11 cellular contexts compared by ENCODE assay signal in genomic region chr3:149815318-149815717, GRCh38. TPM values are rescaled to one million over a fixed set of nuclear protein-coding genes. Genes with fewer than 3 reads are reported as not detected.
A peak's percentile ranks its signal among the peaks of the same experiment; 100 is the strongest.
DNase-seq lines count a peak whose midpoint lies in the region; ATAC-seq and TF ChIP-seq lines count a peak whose summit lies in the region.
"Had no signal": no experiment of that assay in that cellular context is flagged by ENCODE, and none has a peak within 500 bp of the region (broad histone marks: within the 10 kb centered on the region; RNA-seq: fewer than 3 reads in every experiment).

No MANE protein-coding gene starts in this region.

- no peaks in the 10 kb centered on the region for H3K27me3 ChIP-seq in thoracic aorta (replicated peaks; ENCODE audit: insufficient read depth)

- DNase-seq in activated T-cell treated with anti-CD3 and anti-CD28 coated beads, Interleukin-2, amount 50 U/mL, for 24 hours: no peak
- DNase-seq in activated T-cell treated with anti-CD3 and anti-CD28 coated beads, Interleukin-2, amount 50 U/mL, for 1 hour: no peak
- DNase-seq in T-helper 17 cell: no peak
- DNase-seq in immature natural killer cell: no peak
- DNase-seq in thoracic aorta (ENCODE audit: low spot score): no peak
- no peak for DNase-seq in activated CD4-positive, CD25-positive, alpha-beta regulatory T cell treated with anti-CD3 and anti-CD28 coated beads, Interleukin-2, amount 50 U/mL, for 72 hours
- DNase-seq: activated naive CD4-positive, alpha-beta T cell treated with anti-CD3 and anti-CD28 coated beads, Interleukin-2, amount 10 ng/mL, durations not matched to agents 7 days and 5 days; NCI-H774; stimulated activated CD4-positive, alpha-beta T cell treated with anti-CD3 and anti-CD28 coated beads, Interleukin-4, amount 100 ng/mL, for 24 hours had no signal

- peaks cover 34% of the 10 kb centered on the region for H3K36me3 Mint-ChIP-seq in activated T-cell treated with anti-CD3 and anti-CD28 coated beads, Interleukin-2, amount 50 U/mL, for 24 hours (ENCODE audit: low read depth)
- no peaks in the 10 kb centered on the region for H3K36me3 Mint-ChIP-seq in T-helper 17 cell (ENCODE audit: low read depth)
- H3K36me3 Mint-ChIP-seq in immature natural killer cell: no peaks in the 10 kb centered on the region

- peaks cover 67% of the 10 kb centered on the region for H3K4me1 Mint-ChIP-seq in activated T-cell treated with anti-CD3 and anti-CD28 coated beads, Interleukin-2, amount 50 U/mL, for 24 hours (ENCODE audit: low read depth)
- H3K4me1 Mint-ChIP-seq in T-helper 17 cell: peaks cover 57% of the 10 kb centered on the region
- peaks cover 62 to 85% of the 10 kb centered on the region in 2 donors for H3K4me1 Mint-ChIP-seq in immature natural killer cell

- peaks cover 20 to 41% of the 10 kb centered on the region in 2 donors for H3K4me1 ChIP-seq in thoracic aorta (ENCODE audit: control insufficient read depth in 1 of 2, low read depth in 2 of 2)

- H3K27me3 Mint-ChIP-seq in activated T-cell treated with anti-CD3 and anti-CD28 coated beads, Interleukin-2, amount 50 U/mL, for 24 hours: no peaks in the 10 kb centered on the region
- H3K27me3 Mint-ChIP-seq in T-helper 17 cell (no peaks in the 10 kb centered on the region), immature natural killer cell (ENCODE audit: low read depth in 3 of 3) (peaks cover 0 to 4% (median 4%) of the 10 kb centered on the region in 3 donors)

- peak overlapping the region; percentile 96 for H3K4me3 Mint-ChIP-seq in activated T-cell treated with anti-CD3 and anti-CD28 coated beads, Interleukin-2, amount 50 U/mL, for 24 hours
- H3K4me3 Mint-ChIP-seq in T-helper 17 cell (peak overlapping the region; percentile 39), immature natural killer cell (peak overlapping the region; percentile 97 to 100 (median 99))

- ATAC-seq in T-helper 17 cell: no peak
- ATAC-seq in thoracic aorta (ENCODE audit: insufficient number of reproducible peaks, low FRiP score, low read depth): no peak
- no peak for ATAC-seq in HG03045 (IDR thresholded peaks at IDR 0.05; ENCODE audit: unreplicated experiment)
- no peak for ATAC-seq in HG03520 (IDR thresholded peaks at IDR 0.05; ENCODE audit: unreplicated experiment)

- H3K9me3 Mint-ChIP-seq in activated T-cell treated with anti-CD3 and anti-CD28 coated beads, Interleukin-2, amount 50 U/mL, for 24 hours: no peaks in the 10 kb centered on the region
- no peaks in the 10 kb centered on the region for H3K9me3 Mint-ChIP-seq in immature natural killer cell
- H3K9me3 Mint-ChIP-seq: activated naive CD4-positive, alpha-beta T cell treated with anti-CD3 and anti-CD28 coated beads, Interleukin-2, amount 10 ng/mL, durations not matched to agents 7 days and 5 days had no signal

- peak overlapping the region in 1 of 2 donors; percentile 95 for H3K27ac ChIP-seq in thoracic aorta

- no peaks in the 10 kb centered on the region for H3K9me3 ChIP-seq in T-helper 17 cell (ENCODE audit: control insufficient read depth, low read length, poor library complexity, severe bottlenecking)
- no peaks in the 10 kb centered on the region for H3K9me3 ChIP-seq in thoracic aorta

- no peak for TF ChIP-seq CTCF in thoracic aorta (IDR thresholded peaks at IDR 0.05)

- peak overlapping the region; percentile 83 for H3K4me3 ChIP-seq in thoracic aorta

- no peaks in the 10 kb centered on the region for H3K36me3 ChIP-seq in thoracic aorta

- no peak overlapping the region for H3K27ac Mint-ChIP-seq in activated T-cell treated with anti-CD3 and anti-CD28 coated beads, Interleukin-2, amount 50 U/mL, for 24 hours
- H3K27ac Mint-ChIP-seq in T-helper 17 cell: no peak overlapping the region
- peak overlapping the region in 2 of 6 donors; percentile 3 to 43 for H3K27ac Mint-ChIP-seq in immature natural killer cell
- H3K27ac Mint-ChIP-seq: activated naive CD4-positive, alpha-beta T cell treated with anti-CD3 and anti-CD28 coated beads, Interleukin-2, amount 10 ng/mL, durations not matched to agents 7 days and 5 days had no signal

RNA-seq across cellular contexts. Expression of gene RNF13, which starts 2.3 kb away (rescaled TPM):
- total RNA-seq in T-helper 17 cell (10 to 100 TPM; 50.8 to 55.4 TPM), thoracic aorta (10 to 100 TPM; 51.9 to 84.0 TPM)
- polyA plus RNA-seq in immature natural killer cell: 100 to 1,000 TPM; 116 to 145 (median 142) TPM

RNA-seq across cellular contexts. Expression of gene ANKUB1, which starts 23.0 kb away (rescaled TPM):
- not detected for total RNA-seq in T-helper 17 cell
- not detected for polyA plus RNA-seq in immature natural killer cell
- under 1 TPM in 1 of 2 donors, not detected in 1; 0.81 TPM for total RNA-seq in thoracic aorta

Comparison
In these comparisons a context has a peak if more than half of its experiments do, and no peak if none do; other contexts are left out.
1. H3K4me3 Mint-ChIP-seq: peak in every context shown above with its lines; median percentile 99 in immature natural killer cell; 96 in activated T-cell treated with anti-CD3 and anti-CD28 coated beads, Interleukin-2, amount 50 U/mL, for 24 hours; 39 in T-helper 17 cell.